In the genomic region with DNA sequence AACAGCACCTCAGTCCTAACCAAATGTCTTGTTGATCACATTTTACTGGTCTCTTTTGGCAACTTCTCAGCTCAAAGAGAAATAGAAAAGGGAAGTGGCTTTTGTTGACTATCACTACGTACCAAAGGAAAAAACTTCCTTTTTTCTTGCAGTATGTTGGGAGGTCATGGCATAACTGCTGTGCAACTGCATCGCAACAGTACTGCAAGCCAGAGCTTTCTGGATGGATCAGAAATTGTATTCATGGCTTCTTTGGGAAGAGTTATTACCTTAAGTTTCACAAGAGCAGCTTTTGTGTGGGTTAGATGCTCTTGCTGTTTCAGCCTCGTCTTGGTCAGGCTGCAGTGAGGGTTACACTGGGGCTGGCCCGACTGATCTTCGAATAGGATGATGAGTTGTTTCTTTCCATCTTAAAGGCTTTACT, we compare ENCODE assay signal across 8 cellular contexts.
DNase-seq lines count a peak whose midpoint lies in the region; ATAC-seq lines count a peak whose summit lies in the region.

No MANE protein-coding gene starts in this region.

- DNase-seq in GDM1 (lab: John Stamatoyannopoulos, UW): peak; percentile 49
- DNase-seq in MV-4-11 (lab: John Stamatoyannopoulos, UW): peak; percentile 94
- no peak for DNase-seq in left ventricle myocardium superior
- no peak for DNase-seq in HK-2 (ENCODE audit: unreplicated experiment)
- no peak for DNase-seq in NCI-H2196 treated with DMSO at 0.1 percent for 48 hours (lab: John Stamatoyannopoulos, UW; ENCODE audit: unreplicated experiment)
- DNase-seq in NCI-H345 (lab: John Stamatoyannopoulos, UW): no peak

- intact Hi-C loops in left ventricle myocardium superior (cut with micrococcal nuclease): no loop called here

- peak; percentile 24 for ATAC-seq in GM21423 (IDR thresholded peaks at IDR 0.05; ENCODE audit: unreplicated experiment)
- ATAC-seq in left ventricle myocardium superior: peak; percentile 28
- ATAC-seq in GM21526 (IDR thresholded peaks at IDR 0.05; ENCODE audit: low FRiP score, unreplicated experiment): no peak

Comparison
In these comparisons a context has a peak if more than half of its experiments do, and no peak if none do; other contexts are left out.
1. DNase-seq: peak in GDM1 (single experiment) and MV-4-11 (single experiment); none in left ventricle myocardium superior (single experiment), HK-2 (single experiment), NCI-H2196 treated with DMSO at 0.1 percent for 48 hours (single experiment) and NCI-H345 (single experiment).